1 cellular context compared by ENCODE assay signal in genomic region chr1:21490774-21491482, GRCh38.
A peak's percentile ranks its signal among the peaks of the same experiment; 100 is the strongest.
TF ChIP-seq lines count a peak whose summit lies in the region.

No MANE protein-coding gene starts in this region.

TF ChIP-seq in K562, 482 proteins besides CTCF, POLR2A, EP300 and RAD21 (continued from another document):
- TF ChIP-seq GTF3C2 (IDR thresholded peaks at IDR 0.05; ENCODE audit: borderline replicate concordance, extremely low read depth, insufficient read length) (no peak), TRIM28 (IDR thresholded peaks at IDR 0.05) (peak; percentile 78; the same call in 1 of the 2 replicates), ZBTB26 (CRISPR knock-in tag; IDR thresholded peaks at IDR 0.05) (no peak), DMBX1 (CRISPR knock-in tag; IDR thresholded peaks at IDR 0.05; ENCODE audit: borderline replicate concordance) (no peak), SMARCA5 (IDR thresholded peaks at IDR 0.05) (no peak), MYBL2 (IDR thresholded peaks at IDR 0.05; ENCODE audit: low read depth) (no peak), MYBL2 (CRISPR knock-in tag; IDR thresholded peaks at IDR 0.05; ENCODE audit: borderline replicate concordance) (no peak), PPARD (CRISPR knock-in tag; IDR thresholded peaks at IDR 0.05) (no peak), ZFP36 (IDR thresholded peaks at IDR 0.05; ENCODE audit: low read depth, low read length, partially characterized antibody) (peak; percentile 67), RBM15 (IDR thresholded peaks at IDR 0.05; ENCODE audit: insufficient read depth, low read length) (no peak), PML (IDR thresholded peaks at IDR 0.05; ENCODE audit: low read length) (no peak), SMC3 (conservative IDR thresholded peaks at IDR 0.05; ENCODE audit: insufficient read depth, low read depth, low read length) (peak; percentile 76), ELF1 (tag; IDR thresholded peaks at IDR 0.05) (no peak), CTBP1 (IDR thresholded peaks at IDR 0.05; ENCODE audit: borderline replicate concordance) (no peak; the same call in 1 of the 2 replicates), SMARCC2 (IDR thresholded peaks at IDR 0.05; ENCODE audit: low read depth) (no peak), MEIS2 (IDR thresholded peaks at IDR 0.05; ENCODE audit: partially characterized antibody) (no peak), SAFB2 (IDR thresholded peaks at IDR 0.05; ENCODE audit: borderline replicate concordance, low read depth, low read length, severe bottlenecking) (no peak), CHAMP1 (IDR thresholded peaks at IDR 0.05) (no peak), ZC3H8 (IDR thresholded peaks at IDR 0.05) (no peak), EHMT2 (IDR thresholded peaks at IDR 0.05) (peak; percentile 33; the same call in 1 of the 2 replicates), FOXA3 (CRISPR knock-in tag; conservative IDR thresholded peaks at IDR 0.05 in 1 of 2, IDR thresholded peaks at IDR 0.05 in 1 of 2) (no peak), ZNF740 (CRISPR knock-in tag; IDR thresholded peaks at IDR 0.05) (no peak), ZNF740 (tag; IDR thresholded peaks at IDR 0.05) (no peak), DPF2 (IDR thresholded peaks at IDR 0.05) (no peak), HDAC8 (tag; IDR thresholded peaks at IDR 0.05) (no peak), ID3 (CRISPR knock-in tag; IDR thresholded peaks at IDR 0.05) (no peak), ID3 (tag; IDR thresholded peaks at IDR 0.05) (no peak), ZNF75A (CRISPR knock-in tag; IDR thresholded peaks at IDR 0.05) (no peak), ZNF76 (CRISPR knock-in tag; IDR thresholded peaks at IDR 0.05; ENCODE audit: borderline replicate concordance) (no peak), ZEB2 (IDR thresholded peaks at IDR 0.05) (0 out of 2 replicates have a peak, but pooled peaks have one; percentile 24), HDAC3 (IDR thresholded peaks at IDR 0.05; ENCODE audit: borderline replicate concordance, partially characterized antibody) (no peak), KLF6 (CRISPR knock-in tag; IDR thresholded peaks at IDR 0.05; ENCODE audit: borderline replicate concordance) (no peak), ZNF699 (CRISPR knock-in tag; IDR thresholded peaks at IDR 0.05; ENCODE audit: insufficient replicate concordance) (no peak), ZNF77 (CRISPR knock-in tag; IDR thresholded peaks at IDR 0.05) (no peak), CREB3L1 (IDR thresholded peaks at IDR 0.05; ENCODE audit: borderline replicate concordance, low read depth) (no peak), ZNF707 (CRISPR knock-in tag; conservative IDR thresholded peaks at IDR 0.05) (no peak), ZNF347 (CRISPR knock-in tag; IDR thresholded peaks at IDR 0.05; ENCODE audit: low read depth) (no peak), MTA1 (IDR thresholded peaks at IDR 0.05; ENCODE audit: borderline replicate concordance) (no peak), HOXB6 (CRISPR knock-in tag; IDR thresholded peaks at IDR 0.05; ENCODE audit: borderline replicate concordance) (no peak), HNRNPK (IDR thresholded peaks at IDR 0.05; ENCODE audit: low read depth, low read length, poor library complexity, severe bottlenecking) (no peak), ELK3 (CRISPR knock-in tag; IDR thresholded peaks at IDR 0.05) (no peak), ZBTB49 (CRISPR knock-in tag; IDR thresholded peaks at IDR 0.05; ENCODE audit: borderline replicate concordance) (no peak), ZNF592 (IDR thresholded peaks at IDR 0.05) (no peak), HIVEP1 (CRISPR knock-in tag; IDR thresholded peaks at IDR 0.05) (no peak), TRIM24 (IDR thresholded peaks at IDR 0.05) (peak in 1 of 2 experiments; percentile 33; a peak in 1 of 4 replicates), BCOR (IDR thresholded peaks at IDR 0.05) (no peak), POLR3A (IDR thresholded peaks at IDR 0.05; ENCODE audit: borderline replicate concordance, extremely low read depth, insufficient read depth, insufficient read length) (no peak), CREB1 (IDR thresholded peaks at IDR 0.05) (no peak), CREB1 (CRISPR knock-in tag; IDR thresholded peaks at IDR 0.05) (no peak), CBX3 (IDR thresholded peaks at IDR 0.05; ENCODE audit: borderline replicate concordance in 1 of 2, low read length in 2 of 2) (peak in 1 of 2 experiments; percentile 87; a peak in 2 of 3 replicates)
